Comparison of ENCODE assay signal across 16 cellular contexts in the genomic region with DNA sequence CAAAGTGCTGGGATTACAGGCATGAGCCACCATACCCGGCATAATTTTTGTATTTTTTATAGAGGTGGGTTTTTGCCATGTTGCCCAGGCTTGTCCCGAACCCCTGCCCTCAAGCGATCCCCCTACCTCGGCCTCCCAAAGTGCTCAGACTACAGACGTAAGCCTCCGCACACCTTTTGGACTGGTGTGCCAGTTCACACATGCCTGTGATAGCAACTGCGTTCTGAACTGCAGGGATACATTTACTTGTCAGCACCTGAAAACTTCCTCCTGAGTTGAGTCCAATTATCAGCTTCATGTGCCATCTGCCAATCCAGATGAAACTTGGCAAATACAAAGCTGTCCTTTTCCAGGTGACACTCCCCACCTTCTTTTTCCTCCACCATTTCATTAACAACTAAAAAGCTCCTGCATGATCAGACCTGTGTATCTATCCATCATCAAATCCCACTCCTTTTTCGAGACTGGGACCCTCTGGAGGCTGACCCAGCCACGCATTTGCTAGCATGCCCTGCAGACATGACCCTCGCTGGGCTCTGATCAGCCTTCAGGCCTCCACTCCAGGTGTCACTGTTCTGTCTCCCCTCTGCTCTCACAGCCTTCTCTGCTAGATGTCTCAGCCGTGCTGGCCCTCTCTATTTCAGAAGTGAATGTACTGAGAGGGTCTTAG. TPM values are rescaled to one million over a fixed set of nuclear protein-coding genes. Genes with fewer than 3 reads are reported as not detected.
DNase-seq lines count a peak whose midpoint lies in the region; ATAC-seq, FAIRE-seq and TF ChIP-seq lines count a peak whose summit lies in the region.
"Had no signal": no experiment of that assay in that cellular context is flagged by ENCODE, and none has a peak within 500 bp of the region (broad histone marks: within the 10 kb centered on the region; RNA-seq: fewer than 3 reads in every experiment).

No MANE protein-coding gene starts in this region.

- CTCF ChIA-PET in HepG2 (lab: Yijun Ruan, JAX; ENCODE audit: low intra/inter-chr PET ratio, low total read pairs) = no interaction called here

- H3K4me2 ChIP-seq in HepG2 (ENCODE audit: low read depth, low read length) = peak overlapping the region; percentile 75

- peaks cover 32% of the 10 kb centered on the region for H3K4me1 Mint-ChIP-seq in activated naive CD8-positive, alpha-beta T cell treated with anti-CD3 and anti-CD28 coated beads, Interleukin-2, amount 10 ng/mL, durations not matched to agents 7 days and 5 days
- H3K4me1 Mint-ChIP-seq in activated naive CD8-positive, alpha-beta T cell treated with anti-CD3 and anti-CD28 coated beads for 36 hours = peaks cover 31% of the 10 kb centered on the region
- H3K4me1 Mint-ChIP-seq in T-helper 17 cell (peaks cover 31% of the 10 kb centered on the region), type B pancreatic cell (ENCODE audit: unreplicated experiment) (peaks cover 16% of the 10 kb centered on the region), immature natural killer cell (peaks cover 30 to 34% of the 10 kb centered on the region in 2 donors)

- H3K27me3 ChIP-seq in HepG2 (ENCODE audit: control insufficient read depth in 1 of 2, insufficient read depth in 2 of 2, low read length in 2 of 2) = no peaks in the 10 kb centered on the region
- H3K27me3 ChIP-seq in WERI-Rb-1 (ENCODE audit: insufficient read depth, low read depth, severe bottlenecking) = no peaks in the 10 kb centered on the region
- H3K27me3 ChIP-seq: gastroesophageal sphincter had no signal

- H3K79me2 ChIP-seq in HepG2 (ENCODE audit: insufficient read depth, low read length) = peaks cover 5% of the 10 kb centered on the region

- no peak for TF ChIP-seq EP300 in HepG2 (IDR thresholded peaks at IDR 0.05; ENCODE audit: low read depth in 2 of 2, low read length in 2 of 2)
- TF ChIP-seq EP300 in HepG2 (CRISPR knock-in tag; IDR thresholded peaks at IDR 0.05; ENCODE audit: borderline replicate concordance) = no peak

- no peak overlapping the region for H3K4me3 Mint-ChIP-seq in activated naive CD8-positive, alpha-beta T cell treated with anti-CD3 and anti-CD28 coated beads, Interleukin-2, amount 10 ng/mL, durations not matched to agents 7 days and 5 days
- H3K4me3 Mint-ChIP-seq in activated naive CD8-positive, alpha-beta T cell treated with anti-CD3 and anti-CD28 coated beads for 36 hours = no peak overlapping the region
- H3K4me3 Mint-ChIP-seq in T-helper 17 cell (no peak overlapping the region), type B pancreatic cell (peak overlapping the region; percentile 3), immature natural killer cell (peak overlapping the region in 1 of 5 donors; percentile 86)

- H3K27ac Mint-ChIP-seq in activated naive CD8-positive, alpha-beta T cell treated with anti-CD3 and anti-CD28 coated beads, Interleukin-2, amount 10 ng/mL, durations not matched to agents 7 days and 5 days = peak overlapping the region; percentile 98
- H3K27ac Mint-ChIP-seq in activated naive CD8-positive, alpha-beta T cell treated with anti-CD3 and anti-CD28 coated beads for 36 hours = no peak overlapping the region
- peak overlapping the region; percentile 100 for H3K27ac Mint-ChIP-seq in T-helper 17 cell
- H3K27ac Mint-ChIP-seq in type B pancreatic cell = peak overlapping the region; percentile 63
- H3K27ac Mint-ChIP-seq in immature natural killer cell = peak overlapping the region in 2 of 6 donors; percentile 42 to 50

- intact Hi-C loops in HepG2 (cut with micrococcal nuclease; ENCODE audit: unreplicated experiment) = no loop called here

- TF ChIP-seq RAD21 in HepG2 (CRISPR knock-in tag; IDR thresholded peaks at IDR 0.05) = no peak

- H3K36me3 ChIP-seq in HepG2 (replicated peaks in 1 of 2; ENCODE audit: control insufficient read depth in 1 of 2, insufficient read depth in 2 of 2, low read length in 2 of 2) (no peaks in the 10 kb centered on the region), WERI-Rb-1 (no peaks in the 10 kb centered on the region)
- H3K36me3 ChIP-seq: gastroesophageal sphincter had no signal

- H3K27me3 Mint-ChIP-seq in activated naive CD8-positive, alpha-beta T cell treated with anti-CD3 and anti-CD28 coated beads, Interleukin-2, amount 10 ng/mL, durations not matched to agents 7 days and 5 days = no peaks in the 10 kb centered on the region
- peaks cover under 1% of the 10 kb centered on the region for H3K27me3 Mint-ChIP-seq in activated naive CD8-positive, alpha-beta T cell treated with anti-CD3 and anti-CD28 coated beads for 36 hours
- H3K27me3 Mint-ChIP-seq in T-helper 17 cell (no peaks in the 10 kb centered on the region), type B pancreatic cell (no peaks in the 10 kb centered on the region), immature natural killer cell (ENCODE audit: low read depth in 3 of 3) (peaks cover 6 to 11% (median 6%) of the 10 kb centered on the region in 3 donors)

- in situ Hi-C loops in HepG2 (cut with HindIII; ENCODE audit: extremely low pct_ligation_motif_present, low pct_unique_long_range_greater_than_20kb) = no loop called here

- peaks cover 22% of the 10 kb centered on the region for H3K4me1 ChIP-seq in HepG2 (ENCODE audit: insufficient read depth, low read length)

- H3K36me3 Mint-ChIP-seq in activated naive CD8-positive, alpha-beta T cell treated with anti-CD3 and anti-CD28 coated beads, Interleukin-2, amount 10 ng/mL, durations not matched to agents 7 days and 5 days = peaks cover 23% of the 10 kb centered on the region
- peaks cover 18% of the 10 kb centered on the region for H3K36me3 Mint-ChIP-seq in activated naive CD8-positive, alpha-beta T cell treated with anti-CD3 and anti-CD28 coated beads for 36 hours
- H3K36me3 Mint-ChIP-seq in T-helper 17 cell (ENCODE audit: low read depth) = peaks cover 3% of the 10 kb centered on the region
- H3K36me3 Mint-ChIP-seq in type B pancreatic cell = peaks cover 4% of the 10 kb centered on the region
- H3K36me3 Mint-ChIP-seq in immature natural killer cell = no peaks in the 10 kb centered on the region

- H3K4me3 ChIP-seq in HepG2 (replicated peaks in 1 of 3; ENCODE audit: insufficient read depth in 1 of 3, low read depth in 2 of 3, low read length in 3 of 3) = peak overlapping the region in 1 of 3 experiments; percentile 12; a peak in 1 of 6 replicates
- no peak overlapping the region for H3K4me3 ChIP-seq in WERI-Rb-1 (ENCODE audit: low read depth, low read length)
- H3K4me3 ChIP-seq: gastroesophageal sphincter had no signal

- H4K20me1 ChIP-seq in HepG2 (ENCODE audit: insufficient read depth, low read length) = 0 out of 2 replicates have a peak, but pooled peaks cover under 1% of the 10 kb centered on the region

- DNase-seq in activated naive CD8-positive, alpha-beta T cell treated with anti-CD3 and anti-CD28 coated beads, Interleukin-2, amount 10 ng/mL, durations not matched to agents 7 days and 5 days = no peak
- DNase-seq in activated naive CD8-positive, alpha-beta T cell treated with anti-CD3 and anti-CD28 coated beads for 36 hours = no peak
- DNase-seq in T-helper 17 cell = no peak
- DNase-seq in HepG2 (ENCODE audit: low spot score) = no peak
- DNase-seq in type B pancreatic cell (ENCODE audit: extremely low spot score, unreplicated experiment) = no peak
- no peak for DNase-seq in immature natural killer cell
- DNase-seq in activated CD4-positive, alpha-beta T cell treated with anti-CD3 and anti-CD28 coated beads for 48 hours = no peak
- no peak for DNase-seq in WERI-Rb-1
- DNase-seq: activated CD4-positive, alpha-beta T cell treated with anti-CD3 and anti-CD28 coated beads for 1 hour; anterior cingulate cortex; H9; NCI-H1694; NCI-H446 treated with DMSO at 0.1 percent for 48 hours; SHP77 treated with DMSO at 0.1 percent for 48 hours had no signal

- BruUV-seq in HepG2 (replicated peaks; lab: Mats Ljungman, UMichigan) = no TSS peak

- no peak for ATAC-seq in activated naive CD8-positive, alpha-beta T cell treated with anti-CD3 and anti-CD28 coated beads, Interleukin-2, amount 10 ng/mL, durations not matched to agents 7 days and 5 days (ENCODE audit: low read depth)
- ATAC-seq in T-helper 17 cell (no peak), HepG2 (no peak)
- ATAC-seq: gastroesophageal sphincter had no signal

- H3K27ac ChIP-seq in HepG2 (ENCODE audit: extremely low read length, insufficient read depth, low read length) (no peak overlapping the region), WERI-Rb-1 (no peak overlapping the region; the same call in 1 of the 2 replicates)

- TF ChIP-seq CTCF in HepG2 (CRISPR knock-in tag; IDR thresholded peaks at IDR 0.05) = no peak
- TF ChIP-seq CTCF in type B pancreatic cell (conservative IDR thresholded peaks at IDR 0.05) = no peak
- no peak for TF ChIP-seq CTCF in WERI-Rb-1 (IDR thresholded peaks at IDR 0.05; ENCODE audit: low read depth, low read length)

- H2AFZ ChIP-seq in HepG2 (ENCODE audit: low read length) = no peak overlapping the region

- FAIRE-seq in HepG2 (lab: Jason Lieb, UNC) = no peak
- FAIRE-seq: endometrium had no signal

- no peak for TF ChIP-seq POLR2A in HepG2 (IDR thresholded peaks at IDR 0.05; ENCODE audit: insufficient read depth in 1 of 2, low read depth in 2 of 2, low read length in 2 of 2)

- POLR2A ChIA-PET in activated naive CD8-positive, alpha-beta T cell treated with anti-CD3 and anti-CD28 coated beads, Interleukin-2, amount 10 ng/mL, durations not matched to agents 7 days and 5 days (lab: Charles Lee) = interaction anchor here (2.6 to 4.3 kb wide), 2 partner anchors 12 to 153 kb away, joined by 9 to 58 read pairs; no protein-coding TSS in a partner anchor
- POLR2A ChIA-PET in HepG2 (lab: Yijun Ruan, JAX) = no interaction called here

- H3K9me3 Mint-ChIP-seq in activated naive CD8-positive, alpha-beta T cell treated with anti-CD3 and anti-CD28 coated beads, Interleukin-2, amount 10 ng/mL, durations not matched to agents 7 days and 5 days = no peaks in the 10 kb centered on the region
- H3K9me3 Mint-ChIP-seq in activated naive CD8-positive, alpha-beta T cell treated with anti-CD3 and anti-CD28 coated beads for 36 hours = no peaks in the 10 kb centered on the region
- H3K9me3 Mint-ChIP-seq in type B pancreatic cell = no peaks in the 10 kb centered on the region
- no peaks in the 10 kb centered on the region for H3K9me3 Mint-ChIP-seq in immature natural killer cell
- H3K9me3 Mint-ChIP-seq: H9 had no signal

- H3K9me3 ChIP-seq in T-helper 17 cell (ENCODE audit: control insufficient read depth, low read length, poor library complexity, severe bottlenecking) = no peaks in the 10 kb centered on the region
- H3K9me3 ChIP-seq in HepG2 (ENCODE audit: low read length) = no peaks in the 10 kb centered on the region
- H3K9me3 ChIP-seq in WERI-Rb-1 (ENCODE audit: severe bottlenecking) = no peaks in the 10 kb centered on the region
- H3K9me3 ChIP-seq: gastroesophageal sphincter had no signal

- H3K9ac ChIP-seq in HepG2 (ENCODE audit: insufficient read depth, low read depth, low read length) = no peak overlapping the region

- WGBS in HepG2 (ENCODE audit: low lambda C conversion rate) = 56% methylated on average over 11 of the region's 11 CpGs

RNA-seq across cellular contexts. Expression of gene DEGS1, which starts 2.1 kb away (rescaled TPM):
- total RNA-seq in activated naive CD8-positive, alpha-beta T cell treated with anti-CD3 and anti-CD28 coated beads, Interleukin-2, amount 10 ng/mL, durations not matched to agents 7 days and 5 days = 10 to 100 TPM; 63.8 to 65.8 TPM
- total RNA-seq in activated naive CD8-positive, alpha-beta T cell treated with anti-CD3 and anti-CD28 coated beads for 36 hours = 10 to 100 TPM; 40.9 to 41.3 TPM
- total RNA-seq in T-helper 17 cell (10 to 100 TPM; 50.7 to 53.8 TPM), HepG2 (2016; rRNA removed; fragmentation: Illumina TruSeq; extraction: Trizol) (7.8 and 18.1 TPM in 2 replicates), type B pancreatic cell (ENCODE audit: low replicate concordance) (51.0 and 51.9 TPM in 2 replicates)
- total RNA-seq in HepG2 (2016; cell fraction: cytosol; rRNA removed; fragmentation: Illumina TruSeq; extraction: Trizol; ENCODE audit: low read depth) = 3.9 and 4.1 TPM in 2 replicates
- 9.1 and 17.5 TPM in 2 replicates for total RNA-seq in HepG2 (2016; cell fraction: insoluble cytoplasmic fraction; rRNA removed; fragmentation: Illumina TruSeq; extraction: Trizol)
- 7.7 and 8.1 TPM in 2 replicates for total RNA-seq in HepG2 (2016; cell fraction: membrane; rRNA removed; fragmentation: Illumina TruSeq; extraction: Trizol)
- 16.1 and 18.0 TPM in 2 replicates for total RNA-seq in HepG2 (2016; cell fraction: nucleus; rRNA removed; fragmentation: Illumina TruSeq; extraction: Trizol)
- polyA plus RNA-seq in HepG2 (2011; rRNA removed) (27.8 and 35.9 TPM in 2 replicates), immature natural killer cell (10 to 100 TPM; 60.7 to 93.9 (median 65.9) TPM)
- polyA plus RNA-seq in HepG2 (2011; cell fraction: cytosol; rRNA removed) = 16.4 and 34.9 TPM in 2 replicates
- polyA plus RNA-seq in HepG2 (2011; cell fraction: nucleus; rRNA removed) = 4.6 and 11.0 TPM in 2 replicates
- 21.7 and 21.9 TPM in 2 replicates for polyA plus RNA-seq in HepG2 (2012)
- polyA plus RNA-seq in HepG2 (2016; cell fraction: cytosol; fragmentation: Illumina TruSeq; extraction: Trizol; ENCODE audit: low read depth) = 3.8 and 4.1 TPM in 2 replicates
- 10.2 and 13.3 TPM in 2 replicates for polyA plus RNA-seq in HepG2 (2016; cell fraction: insoluble cytoplasmic fraction; fragmentation: Illumina TruSeq; extraction: Trizol; ENCODE audit: low read depth)
- polyA plus RNA-seq in HepG2 (2016; cell fraction: membrane; fragmentation: Illumina TruSeq; extraction: Trizol; ENCODE audit: low read depth) = 6.0 and 6.5 TPM in 2 replicates
- polyA plus RNA-seq in HepG2 (2016; cell fraction: nucleus; fragmentation: Illumina TruSeq; extraction: Trizol; ENCODE audit: insufficient read depth, low read depth) = 26.5 and 33.6 TPM in 2 replicates
- 8.8 and 84.1 TPM in 2 replicates for polyA minus RNA-seq in HepG2 (2011; rRNA and poly(A)+ RNA removed; ENCODE audit: low replicate concordance)
- polyA minus RNA-seq in HepG2 (2011; cell fraction: cytosol; rRNA and poly(A)+ RNA removed) = 12.9 and 16.5 TPM in 2 replicates
- polyA minus RNA-seq in HepG2 (2011; cell fraction: nucleus; rRNA and poly(A)+ RNA removed) = 6.3 and 10.9 TPM in 2 replicates
